ENCODE assay signal across 8 cellular contexts in genomic region chr1:201828451-201828819, GRCh38. TPM values are rescaled to one million over a fixed set of nuclear protein-coding genes. Genes with fewer than 3 reads are reported as not detected.
DNase-seq lines count a peak whose midpoint lies in the region; ATAC-seq and TF ChIP-seq lines count a peak whose summit lies in the region.

No MANE protein-coding gene starts in this region.

- H3K4ac ChIP-seq in neuronal stem cell (ENCODE audit: low read length), result no peak overlapping the region

- H2AK5ac ChIP-seq in neuronal stem cell (ENCODE audit: low read depth, low read length), result peak overlapping the region; percentile 76

- H3K4me3 Mint-ChIP-seq in brain, result peak overlapping the region; percentile 93 to 100 (median 97)

- peaks cover 22% of the 10 kb centered on the region for H3K36me3 Mint-ChIP-seq in brain

- H3K4me3 ChIP-seq in Karpas-422 (ENCODE audit: low read length), result peak overlapping the region; percentile 99
- H3K4me3 ChIP-seq in neuronal stem cell (ENCODE audit: low read length in 2 of 2), result peak overlapping the region in 1 of 2 donors; percentile 26

- H4K91ac ChIP-seq in neuronal stem cell (ENCODE audit: low read depth, low read length, poor library complexity), result no peak overlapping the region

- peaks cover 27% of the 10 kb centered on the region for H4K20me1 ChIP-seq in Karpas-422 (ENCODE audit: insufficient read depth, low read depth, low read length)

- H2BK5ac ChIP-seq in neuronal stem cell (ENCODE audit: low read length), result no peak overlapping the region

- TF ChIP-seq CTCF in brain (conservative IDR thresholded peaks at IDR 0.05), result no peak

- H3K79me2 ChIP-seq in Karpas-422 (ENCODE audit: low read length), result peaks cover 51% of the 10 kb centered on the region

- no peak overlapping the region for H3K14ac ChIP-seq in neuronal stem cell (ENCODE audit: low read length)

- H4K8ac ChIP-seq in neuronal stem cell (ENCODE audit: low read depth, low read length), result no peak overlapping the region

- H3K9me2 ChIP-seq in Karpas-422 (replicated peaks; ENCODE audit: insufficient read depth, low read length), result no peaks in the 10 kb centered on the region

- H3K27me3 Mint-ChIP-seq in brain, result no peaks in the 10 kb centered on the region

- H3K79me1 ChIP-seq in neuronal stem cell (ENCODE audit: low read depth, low read length), result peaks cover 4% of the 10 kb centered on the region

- H2BK15ac ChIP-seq in neuronal stem cell (ENCODE audit: low read length), result no peak overlapping the region

- H3K27me3 ChIP-seq in Karpas-422 (ENCODE audit: low read length), result no peaks in the 10 kb centered on the region
- H3K27me3 ChIP-seq in neuronal stem cell (ENCODE audit: control insufficient read depth in 3 of 3, insufficient read depth in 3 of 3, low read depth in 1 of 3, low read length in 3 of 3), result no peaks in the 10 kb centered on the region

- no peak overlapping the region for H2BK12ac ChIP-seq in neuronal stem cell (ENCODE audit: low read length)

- no CpG with 5 or more reads among the region's 3 CpGs for WGBS in neuronal stem cell (ENCODE audit: extremely low coverage in 2 of 2, insufficient read length in 2 of 2, insufficient replicate concordance in 1 of 2), 2 donors

- ATAC-seq in GM18870 (IDR thresholded peaks at IDR 0.05; ENCODE audit: unreplicated experiment), result no peak

- H2AFZ ChIP-seq in Karpas-422 (ENCODE audit: low read length) (0 out of 2 replicates have a peak overlapping the region, but pooled peaks have one; percentile 48), neuronal stem cell (ENCODE audit: low read length) (no peak overlapping the region)

- H3K4me2 ChIP-seq in Karpas-422 (ENCODE audit: low read depth, low read length, poor library complexity, severe bottlenecking) (peak overlapping the region; percentile 96), neuronal stem cell (ENCODE audit: insufficient read depth, low read length, poor library complexity, severe bottlenecking) (no peak overlapping the region)

- H2BK120ac ChIP-seq in neuronal stem cell (ENCODE audit: low read depth, low read length), result no peak overlapping the region

- H3K27ac ChIP-seq in Karpas-422 (ENCODE audit: low read length), result no peak overlapping the region
- H3K27ac ChIP-seq in neuronal stem cell (replicated peaks; ENCODE audit: low read length), result peak overlapping the region; percentile 6

- peak; percentile 35 for DNase-seq in Daoy (ENCODE audit: low read depth)
- no peak for DNase-seq in Karpas-422
- DNase-seq in neuronal stem cell (ENCODE audit: low spot score), result no peak
- DNase-seq in cerebellum (ENCODE audit: low spot score), result no peak
- no peak for DNase-seq in Kasumi-1 (lab: John Stamatoyannopoulos, UW)
- no peak for DNase-seq in NCI-H1930 (lab: John Stamatoyannopoulos, UW)

- H3K4me1 ChIP-seq in Karpas-422 (ENCODE audit: low read length), result peaks cover 33% of the 10 kb centered on the region
- H3K4me1 ChIP-seq in neuronal stem cell (ENCODE audit: control insufficient read depth in 2 of 2, insufficient read depth in 1 of 2, low read depth in 1 of 2, low read length in 2 of 2), result peaks cover 10 to 11% of the 10 kb centered on the region in 2 donors

- H3K9me3 ChIP-seq in Karpas-422 (ENCODE audit: low read length) (no peaks in the 10 kb centered on the region), neuronal stem cell (replicated peaks in 1 of 2; ENCODE audit: control insufficient read depth in 2 of 2, insufficient read depth in 1 of 2, low read depth in 1 of 2, low read length in 2 of 2) (no peaks in the 10 kb centered on the region)

- no peak overlapping the region for H3K18ac ChIP-seq in neuronal stem cell (ENCODE audit: low read length)

- peaks cover 74% of the 10 kb centered on the region for H3K4me1 Mint-ChIP-seq in brain

- H3K23ac ChIP-seq in neuronal stem cell (ENCODE audit: low read depth, low read length, poor library complexity), result no peak overlapping the region

- H3K9ac ChIP-seq in Karpas-422 (ENCODE audit: low read length), result peak overlapping the region; percentile 57
- no peak overlapping the region for H3K9ac ChIP-seq in neuronal stem cell (ENCODE audit: low read depth, low read length, poor library complexity)

- peak overlapping the region; percentile 87 to 97 (median 94) for H3K27ac Mint-ChIP-seq in brain

- H3K36me3 ChIP-seq in Karpas-422 (ENCODE audit: insufficient read depth, low read length) (no peaks in the 10 kb centered on the region), neuronal stem cell (replicated peaks in 1 of 2; ENCODE audit: control insufficient read depth in 2 of 2, insufficient read depth in 2 of 2, low read length in 2 of 2) (peaks cover 2 to 27% of the 10 kb centered on the region in 2 donors)

- no peaks in the 10 kb centered on the region for H3K9me3 Mint-ChIP-seq in brain

RNA-seq across cellular contexts. Expression of gene IPO9, which starts 0.5 kb away (rescaled TPM):
- 22.4 and 22.7 TPM in 2 replicates for total RNA-seq in Daoy (2014; rRNA removed; shearing (Covaris generic))
- total RNA-seq in Karpas-422 (2014; rRNA removed; shearing (Covaris generic); ENCODE audit: low replicate concordance), result 19.4 and 22.7 TPM in 2 replicates
- 108 TPM for polyA plus RNA-seq in brain (ENCODE audit: insufficient read depth, low read depth, low replicate concordance)
- 67.4 TPM for polyA plus RNA-seq in neuronal stem cell (2013, experiment 1 of 2)
- 68.8 TPM for polyA plus RNA-seq in neuronal stem cell (2013, experiment 2 of 2)
- total RNA-seq in cerebellum, result 64.6 TPM
